ENCODE assay signal across 8 cellular contexts in genomic region chr4:4107411-4108107, GRCh38.
DNase-seq lines count a peak whose midpoint lies in the region; ATAC-seq and TF ChIP-seq lines count a peak whose summit lies in the region.
"Not testable (repeated sequence)": the region's sequence is repeated elsewhere in the genome, so short reads cannot be mapped to it uniquely, and the experiment has no call there.

No MANE protein-coding gene starts in this region.

- not testable (repeated sequence) for BruUV-seq in Caco-2 (replicated peaks; lab: Mats Ljungman, UMichigan)

- H3K79me1 ChIP-seq in trophoblast cell (ENCODE audit: low read length) = not testable (repeated sequence)

- H3K9me3 Mint-ChIP-seq in Caco-2 (ENCODE audit: unreplicated experiment); stimulated activated naive B cell treated with anti-CD40 and anti-IgM and Interleukin-4, amounts not matched to agents 10 μg/mL and 1 μg/mL and 100 μg/mL, for 72 hours: not testable (repeated sequence)

- H3K4me1 Mint-ChIP-seq in Caco-2 (ENCODE audit: low read depth, unreplicated experiment) = not testable (repeated sequence)
- peaks cover 4 to 14% of the 10 kb centered on the region in 2 donors for H3K4me1 Mint-ChIP-seq in stimulated activated naive B cell treated with anti-CD40 and anti-IgM and Interleukin-4, amounts not matched to agents 10 μg/mL and 1 μg/mL and 100 μg/mL, for 72 hours

- H3K9ac ChIP-seq in HUES64 (ENCODE audit: low read depth, low read length); OCI-LY3 (ENCODE audit: low read length); trophoblast cell (ENCODE audit: low read length): not testable (repeated sequence)

- 13% methylated on average over 48 of the region's 52 CpGs for WGBS in HUES64
- no CpG with 5 or more reads among the region's 52 CpGs for WGBS in iPS DF 6.9 (ENCODE audit: insufficient coverage, insufficient read length)
- WGBS in trophoblast cell (ENCODE audit: extremely low coverage, insufficient coverage, insufficient read length) = no CpG with 5 or more reads among the region's 52 CpGs

- H3K4me3 ChIP-seq in Caco-2 (ENCODE audit: low read depth, low read length) (peak overlapping the region; percentile 56), HUES64 (ENCODE audit: low read length) (peak overlapping the region; percentile 52), OCI-LY3 (ENCODE audit: low read length) (peak overlapping the region; percentile 73), iPS DF 6.9 (ENCODE audit: low read length) (peak overlapping the region; percentile 59; the same call in 1 of the 2 replicates), trophoblast cell (ENCODE audit: low read depth, low read length) (peak overlapping the region; percentile 76)

- peaks cover 11% of the 10 kb centered on the region for H3K27me3 Mint-ChIP-seq in Caco-2 (ENCODE audit: insufficient read depth, unreplicated experiment)
- peaks cover 32 to 41% of the 10 kb centered on the region in 2 donors for H3K27me3 Mint-ChIP-seq in stimulated activated naive B cell treated with anti-CD40 and anti-IgM and Interleukin-4, amounts not matched to agents 10 μg/mL and 1 μg/mL and 100 μg/mL, for 72 hours

- not testable (repeated sequence) for H4K20me1 ChIP-seq in OCI-LY3 (ENCODE audit: insufficient read depth, low read length)

- H3K4me3 Mint-ChIP-seq in Caco-2 (ENCODE audit: unreplicated experiment) = peak overlapping the region; percentile 65
- H3K4me3 Mint-ChIP-seq in stimulated activated naive B cell treated with anti-CD40 and anti-IgM and Interleukin-4, amounts not matched to agents 10 μg/mL and 1 μg/mL and 100 μg/mL, for 72 hours = peak overlapping the region; percentile 64 to 79

- H2AFZ ChIP-seq in OCI-LY3 (ENCODE audit: low read depth, low read length) = not testable (repeated sequence)
- peak overlapping the region; percentile 62 for H2AFZ ChIP-seq in trophoblast cell (ENCODE audit: insufficient read depth, low read length, poor library complexity)

- TF ChIP-seq CTCF in Caco-2 (IDR thresholded peaks at IDR 0.05; ENCODE audit: insufficient read depth in 1 of 2, low read depth in 1 of 2, low read length in 1 of 2, severe bottlenecking in 1 of 2, unreplicated experiment in 1 of 2) (peak; percentile 51 to 77), OCI-LY3 (IDR thresholded peaks at IDR 0.05; ENCODE audit: low read depth, low read length) (peak; percentile 22)

- CTCF ChIA-PET in Caco-2 (lab: Charles Lee) = interaction anchor here (0.6 to 1.1 kb wide), 3 partner anchors 76 to 137 kb away, joined by 5 to 7 read pairs (median 7); no protein-coding TSS in a partner anchor

- H3K14ac ChIP-seq in trophoblast cell (ENCODE audit: low read length) = not testable (repeated sequence)

- H3K18ac ChIP-seq in trophoblast cell (ENCODE audit: low read length) = not testable (repeated sequence)

- POLR2A ChIA-PET in Caco-2 (lab: Charles Lee) = not testable (repeated sequence)

- peak overlapping the region; percentile 45 for H4K8ac ChIP-seq in trophoblast cell (ENCODE audit: low read depth, low read length)

- not testable (repeated sequence) for H3K79me2 ChIP-seq in OCI-LY3 (ENCODE audit: low read length); trophoblast cell (ENCODE audit: control insufficient read depth, insufficient read depth, low read length, poor library complexity)

- H3K23ac ChIP-seq in trophoblast cell (ENCODE audit: low read length) = not testable (repeated sequence)

- H3K27me3 ChIP-seq in Caco-2 (replicated peaks; ENCODE audit: control insufficient read depth, insufficient read depth, low read length); OCI-LY3 (ENCODE audit: low read depth, low read length); iPS DF 6.9 (ENCODE audit: control insufficient read depth, insufficient read depth, low read length); trophoblast cell (ENCODE audit: insufficient read depth, low read length): not testable (repeated sequence)
- H3K27me3 ChIP-seq in HUES64 (ENCODE audit: insufficient read depth, low read length) = peaks cover 10% of the 10 kb centered on the region

- not testable (repeated sequence) for H3K4me1 ChIP-seq in Caco-2; HUES64 (ENCODE audit: insufficient read depth, low read length); OCI-LY3 (ENCODE audit: low read length); iPS DF 6.9 (ENCODE audit: control insufficient read depth, insufficient read depth, low read length); trophoblast cell (ENCODE audit: control insufficient read depth in 1 of 2, insufficient read depth in 2 of 2, low read length in 2 of 2)

- peak; percentile 56 to 69 for ATAC-seq in stimulated activated naive B cell treated with anti-CD40 and anti-IgM and Interleukin-4, amounts not matched to agents 10 μg/mL and 1 μg/mL and 100 μg/mL, for 72 hours (replicated peaks)

- H4K91ac ChIP-seq in trophoblast cell (ENCODE audit: low read depth, low read length) = not testable (repeated sequence)

- H3K27ac ChIP-seq in HUES64 (ENCODE audit: low read depth, low read length); OCI-LY3 (ENCODE audit: low read length); iPS DF 6.9 (ENCODE audit: low read length); trophoblast cell (ENCODE audit: low read depth, low read length): not testable (repeated sequence)

- H3K27ac Mint-ChIP-seq in Caco-2 (ENCODE audit: unreplicated experiment); stimulated activated naive B cell treated with anti-CD40 and anti-IgM and Interleukin-4, amounts not matched to agents 10 μg/mL and 1 μg/mL and 100 μg/mL, for 72 hours: not testable (repeated sequence)

- H3K36me3 ChIP-seq in Caco-2 (ENCODE audit: control insufficient read depth, insufficient read depth, low read length); HUES64 (ENCODE audit: insufficient read depth, low read length); OCI-LY3 (replicated peaks; ENCODE audit: low read depth, low read length); iPS DF 6.9 (ENCODE audit: control insufficient read depth, insufficient read depth, low read length); trophoblast cell (ENCODE audit: control insufficient read depth in 1 of 2, insufficient read depth in 2 of 2, low read length in 2 of 2): not testable (repeated sequence)

- H3K4ac ChIP-seq in trophoblast cell (ENCODE audit: low read depth, low read length) = not testable (repeated sequence)

- H2BK12ac ChIP-seq in trophoblast cell (ENCODE audit: low read length) = not testable (repeated sequence)

- not testable (repeated sequence) for H2AK5ac ChIP-seq in trophoblast cell (ENCODE audit: low read length)

- H2BK120ac ChIP-seq in trophoblast cell (ENCODE audit: insufficient read depth, low read length, poor library complexity) = not testable (repeated sequence)

- intact Hi-C loops in Caco-2 (cut with micrococcal nuclease; ENCODE audit: unreplicated experiment) = not testable (repeated sequence)

- H3K4me2 ChIP-seq in OCI-LY3 (ENCODE audit: low read length) (peak overlapping the region; percentile 54), trophoblast cell (ENCODE audit: low read length) (peak overlapping the region; percentile 100)

- H2BK5ac ChIP-seq in trophoblast cell (ENCODE audit: low read depth, low read length, poor library complexity) = not testable (repeated sequence)

- DNase-seq in Caco-2 = peak; percentile 44 to 86
- peak; percentile 51 to 71 (median 62) for DNase-seq in activated CD8-positive, alpha-beta memory T cell treated with anti-CD3 and anti-CD28 coated beads for 48 hours (ENCODE audit: low read depth in 2 of 3, low spot score in 2 of 3)
- peak; percentile 46 for DNase-seq in cerebellar cortex (ENCODE audit: low spot score)
- DNase-seq in iPS DF 6.9 (ENCODE audit: low read depth, low spot score) = peak; percentile 22
- DNase-seq in trophoblast cell = peak; percentile 60 to 89
- peak; percentile 26 for DNase-seq in stimulated activated naive B cell treated with anti-CD40 and anti-IgM and Interleukin-4, amounts not matched to agents 10 μg/mL and 1 μg/mL and 100 μg/mL, for 72 hours

- not testable (repeated sequence) for H3K36me3 Mint-ChIP-seq in Caco-2 (ENCODE audit: insufficient read depth, unreplicated experiment); stimulated activated naive B cell treated with anti-CD40 and anti-IgM and Interleukin-4, amounts not matched to agents 10 μg/mL and 1 μg/mL and 100 μg/mL, for 72 hours

- H3K9me3 ChIP-seq in Caco-2; HUES64 (ENCODE audit: insufficient read depth, low read depth, low read length); OCI-LY3 (ENCODE audit: insufficient read depth, low read length); iPS DF 6.9 (ENCODE audit: control insufficient read depth, insufficient read depth, low read length); trophoblast cell (ENCODE audit: insufficient read depth, low read depth, low read length): not testable (repeated sequence)

- H4K12ac ChIP-seq in trophoblast cell (ENCODE audit: low read depth, low read length) = not testable (repeated sequence)

Comparison
In these comparisons a context has a peak if more than half of its experiments do, and no peak if none do; other contexts are left out.
1. DNase-seq: peak in every context shown above with its lines; median percentile 74 in trophoblast cell; 65 in Caco-2; 62 in activated CD8-positive, alpha-beta memory T cell treated with anti-CD3 and anti-CD28 coated beads for 48 hours; 46 in cerebellar cortex; 26 in stimulated activated naive B cell treated with anti-CD40 and anti-IgM and Interleukin-4, amounts not matched to agents 10 μg/mL and 1 μg/mL and 100 μg/mL, for 72 hours; 22 in iPS DF 6.9.